In genomic region chr18:49080621-49081020, GRCh38 we compare ENCODE assay signal across 1 cellular context.
DNase-seq lines count a peak whose midpoint lies in the region.

No MANE protein-coding gene starts in this region.

- peak; percentile 2 for DNase-seq in activated gamma-delta T cell (lab: John Stamatoyannopoulos, UW)
